Comparison of ENCODE assay signal across 9 cellular contexts in genomic region chr2:216666461-216667233, GRCh38. TPM values are rescaled to one million over a fixed set of nuclear protein-coding genes. Genes with fewer than 3 reads are reported as not detected.
A peak's percentile ranks its signal among the peaks of the same experiment; 100 is the strongest.
DNase-seq lines count a peak whose midpoint lies in the region; ATAC-seq and TF ChIP-seq lines count a peak whose summit lies in the region.
"Had no signal": no experiment of that assay in that cellular context is flagged by ENCODE, and none has a peak within 500 bp of the region (broad histone marks: within the 10 kb centered on the region; RNA-seq: fewer than 3 reads in every experiment).

No MANE protein-coding gene starts in this region.

- H4K20me1 ChIP-seq in KMS-11 (ENCODE audit: insufficient read depth) (no peaks in the 10 kb centered on the region), PC-3 (ENCODE audit: low read length) (no peaks in the 10 kb centered on the region)

- ATAC-seq in GM21528 (IDR thresholded peaks at IDR 0.05; ENCODE audit: low FRiP score, unreplicated experiment) (peak; percentile 82), PC-3 (peak; percentile 94)

- H3K4me2 ChIP-seq in KMS-11 (no peak overlapping the region), PC-3 (ENCODE audit: low read length) (no peak overlapping the region)

- WGBS in suprapubic skin, result 14% methylated on average over 9 of the region's 9 CpGs

- TF ChIP-seq CTCF in Calu3 (IDR thresholded peaks at IDR 0.05; ENCODE audit: unreplicated experiment) (peak; percentile 97), KMS-11 (conservative IDR thresholded peaks at IDR 0.05; ENCODE audit: low read depth, low read length) (peak; percentile 95), PC-3 (conservative IDR thresholded peaks at IDR 0.05; ENCODE audit: low read depth, low read length) (peak; percentile 99), fibroblast of pulmonary artery (IDR thresholded peaks at IDR 0.05; ENCODE audit: low read length, missing control alignments) (peak; percentile 100), neural crest cell (conservative IDR thresholded peaks at IDR 0.05) (peak; percentile 99), suprapubic skin (IDR thresholded peaks at IDR 0.05) (peak; percentile 95 to 99)

- H3K9me3 ChIP-seq in PC-3 (ENCODE audit: low read length), result no peaks in the 10 kb centered on the region
- H3K9me3 ChIP-seq in suprapubic skin, result no peaks in the 10 kb centered on the region

- no peaks in the 10 kb centered on the region for H3K79me2 ChIP-seq in KMS-11 (ENCODE audit: insufficient read depth, low read depth)
- no peaks in the 10 kb centered on the region for H3K79me2 ChIP-seq in PC-3 (ENCODE audit: low read length)

- H2AFZ ChIP-seq in KMS-11 (ENCODE audit: low read depth) (no peak overlapping the region), PC-3 (ENCODE audit: low read length) (no peak overlapping the region)

- H3K4me1 ChIP-seq in KMS-11 (ENCODE audit: low read depth, poor library complexity, severe bottlenecking) (peaks cover under 1% of the 10 kb centered on the region), PC-3 (ENCODE audit: insufficient read depth, low read length) (peaks cover 17% of the 10 kb centered on the region), suprapubic skin (peaks cover 21% of the 10 kb centered on the region)

- H3K27ac Mint-ChIP-seq in Calu3 (ENCODE audit: unreplicated experiment), result no peak overlapping the region
- no peak overlapping the region for H3K27ac Mint-ChIP-seq in neural crest cell (ENCODE audit: unreplicated experiment)

- H3F3A ChIP-seq in PC-3 (ENCODE audit: low read length, unreplicated experiment), result no peaks in the 10 kb centered on the region

- H3K36me3 Mint-ChIP-seq in Calu3 (ENCODE audit: insufficient read depth, unreplicated experiment) (peaks cover 3% of the 10 kb centered on the region), neural crest cell (ENCODE audit: low read depth) (peaks cover 5% of the 10 kb centered on the region)

- H3K4me3 Mint-ChIP-seq in Calu3 (ENCODE audit: low read depth, unreplicated experiment), result no peak overlapping the region
- H3K4me3 Mint-ChIP-seq in neural crest cell, result peak overlapping the region; percentile 77

- no peak for TF ChIP-seq EP300 in suprapubic skin (IDR thresholded peaks at IDR 0.05)

- H3K4me3 ChIP-seq in KMS-11 (IDR thresholded peaks at IDR 0.05; ENCODE audit: insufficient read depth, low read depth, low read length), result no peak overlapping the region
- H3K4me3 ChIP-seq in PC-3 (ENCODE audit: low read length), result no peak overlapping the region
- H3K4me3 ChIP-seq in fibroblast of pulmonary artery (replicated peaks; ENCODE audit: low read depth, low read length), result no peak overlapping the region
- no peak overlapping the region for H3K4me3 ChIP-seq in suprapubic skin

- H3K9me2 ChIP-seq in PC-3 (replicated peaks; ENCODE audit: low read length), result no peaks in the 10 kb centered on the region

- H3K36me3 ChIP-seq in KMS-11 (ENCODE audit: insufficient read depth) (no peaks in the 10 kb centered on the region), PC-3 (ENCODE audit: low read depth, low read length) (no peaks in the 10 kb centered on the region), suprapubic skin (no peaks in the 10 kb centered on the region)

- POLR2A ChIA-PET in PC-3 (lab: Charles Lee; ENCODE audit: unreplicated experiment), result no interaction called here

- peak; percentile 77 for DNase-seq in Calu3
- DNase-seq in PC-3, result peak; percentile 93
- peak; percentile 39 for DNase-seq in activated T-helper 1 cell treated with Interleukin-2 at 50 U/mL for 16 hours (ENCODE audit: low read depth)
- peak; percentile 74 for DNase-seq in fibroblast of pulmonary artery (ENCODE audit: low read depth)
- peak; percentile 82 for DNase-seq in neural crest cell (ENCODE audit: low read depth, low spot score)
- no peak for DNase-seq in suprapubic skin (ENCODE audit: low spot score in 2 of 2)

- intact Hi-C loops in Calu3 (cut with micrococcal nuclease; ENCODE audit: unreplicated experiment) (loop anchor here (1.0 kb wide), 1 partner anchor 147 kb away; no protein-coding TSS in a partner anchor), PC-3 (cut with micrococcal nuclease) (loop anchor here (1.0 to 5.0 kb wide), 2 partner anchors 147 to 254 kb away; partner anchors contain the start of gene SMARCAL1)

- TF ChIP-seq POLR2A in suprapubic skin (IDR thresholded peaks at IDR 0.05), result no peak

- H3K27me3 ChIP-seq in KMS-11 (ENCODE audit: insufficient read depth, low read depth), result no peaks in the 10 kb centered on the region
- no peaks in the 10 kb centered on the region for H3K27me3 ChIP-seq in PC-3 (ENCODE audit: low read length)
- no peaks in the 10 kb centered on the region for H3K27me3 ChIP-seq in suprapubic skin

- H3K27me3 Mint-ChIP-seq in Calu3 (ENCODE audit: unreplicated experiment) (peaks cover 35% of the 10 kb centered on the region), neural crest cell (ENCODE audit: low read depth) (peaks cover 8% of the 10 kb centered on the region)

- H3K9me3 Mint-ChIP-seq in Calu3 (ENCODE audit: low read depth, unreplicated experiment), result no peaks in the 10 kb centered on the region
- H3K9me3 Mint-ChIP-seq in neural crest cell, result no peaks in the 10 kb centered on the region

- BruUV-seq in Calu3 (replicated peaks; lab: Mats Ljungman, UMichigan), result no TSS peak
- BruUV-seq in PC-3 (replicated peaks; lab: Mats Ljungman, UMichigan), result no TSS peak

- H3K4me1 Mint-ChIP-seq in Calu3 (ENCODE audit: low read depth, unreplicated experiment) (peaks cover 18% of the 10 kb centered on the region), neural crest cell (peaks cover 13% of the 10 kb centered on the region)

- H3K27ac ChIP-seq in KMS-11 (no peak overlapping the region), PC-3 (ENCODE audit: low read length) (no peak overlapping the region), suprapubic skin (no peak overlapping the region)

- CTCF ChIA-PET in Calu3 (lab: Charles Lee) (interaction anchor here (0.6 to 4.1 kb wide), 5 partner anchors 11 to 149 kb away, joined by 3 to 56 read pairs (median 4); no protein-coding TSS in a partner anchor), PC-3 (lab: Charles Lee) (interaction anchor here (1.1 to 3.3 kb wide), 2 partner anchors 147 to 149 kb away, joined by 3 to 17 read pairs; no protein-coding TSS in a partner anchor)

- H3K9ac ChIP-seq in KMS-11, result no peak overlapping the region
- H3K9ac ChIP-seq in PC-3 (ENCODE audit: low read length), result no peak overlapping the region

RNA-seq across cellular contexts. Expression of gene IGFBP5, which starts 28.7 kb away (rescaled TPM):
- total RNA-seq in Calu3 (2022) (8.7 and 14.8 TPM in 2 replicates), PC-3 (2014; rRNA removed) (140 and 157 TPM in 2 replicates), neural crest cell (140 TPM in 2 replicates), suprapubic skin (100 to 1,000 TPM in 3 of 4 donors, 10 to 100 TPM in 1; 79.1 to 424 (median 163) TPM)
- total RNA-seq: activated CD8-positive, alpha-beta memory T cell treated with anti-CD3 and anti-CD28 coated beads for 36 hours had no signal

RNA-seq across cellular contexts. Expression of gene IGFBP2, which starts 33.4 kb away (rescaled TPM):
- total RNA-seq in Calu3 (2022) (164 and 175 TPM in 2 replicates), PC-3 (2014; rRNA removed) (174 and 183 TPM in 2 replicates), neural crest cell (365 and 366 TPM in 2 replicates), suprapubic skin (10 to 100 TPM in 3 of 4 donors, 1 to 10 TPM in 1; 7.5 to 28.3 (median 18.7) TPM)

Comparison
In these comparisons a context has a peak if more than half of its experiments do, and no peak if none do; other contexts are left out.
1. DNase-seq: peak in Calu3 (single experiment), PC-3 (single experiment), activated T-helper 1 cell treated with Interleukin-2 at 50 U/mL for 16 hours (single experiment), fibroblast of pulmonary artery (single experiment) and neural crest cell (single experiment); none in suprapubic skin (0 of 2).
2. Peak in every context shown above with its lines, with median percentiles within 50 percentile points of each other: CTCF ChIP-seq.